14 cellular contexts compared by ENCODE assay signal in genomic region chr7:76193478-76193877, GRCh38. TPM values are rescaled to one million over a fixed set of nuclear protein-coding genes. Genes with fewer than 3 reads are reported as not detected.
DNase-seq lines count a peak whose midpoint lies in the region; ATAC-seq and TF ChIP-seq lines count a peak whose summit lies in the region.
"Had no signal": no experiment of that assay in that cellular context is flagged by ENCODE, and none has a peak within 500 bp of the region (broad histone marks: within the 10 kb centered on the region; RNA-seq: fewer than 3 reads in every experiment).

No MANE protein-coding gene starts in this region.

- intact Hi-C loops in Panc1 (cut with micrococcal nuclease; ENCODE audit: unreplicated experiment), result no loop called here
- intact Hi-C loops in prostate gland (cut with DNase I), result no loop called here

- H3K36me3 Mint-ChIP-seq in glutamatergic neuron (ENCODE audit: unreplicated experiment), result no peaks in the 10 kb centered on the region
- H3K36me3 Mint-ChIP-seq: CD8-positive, alpha-beta T cell had no signal

- no peak overlapping the region for H3K14ac ChIP-seq in neuronal stem cell (ENCODE audit: low read length)

- WGBS in neuronal stem cell (ENCODE audit: extremely low coverage in 2 of 2, insufficient read length in 2 of 2, insufficient replicate concordance in 1 of 2), 2 donors, result no CpG with 5 or more reads among the region's 3 CpGs
- 38% methylated on average over 3 of the region's 3 CpGs for WGBS in prostate gland

- H2BK15ac ChIP-seq in neuronal stem cell (ENCODE audit: low read length), result no peak overlapping the region

- BruUV-seq in Panc1 (replicated peaks; lab: Mats Ljungman, UMichigan), result no TSS peak

- CTCF ChIA-PET in Panc1 (lab: Charles Lee), result no interaction called here

- H3K27me3 ChIP-seq in Panc1 (ENCODE audit: control insufficient read depth, insufficient read depth, low read length) (no peaks in the 10 kb centered on the region), neuronal stem cell (ENCODE audit: control insufficient read depth in 3 of 3, insufficient read depth in 3 of 3, low read depth in 1 of 3, low read length in 3 of 3) (peaks cover 0 to under 1% (median 0%) of the 10 kb centered on the region in 3 experiments), Peyer's patch (no peaks in the 10 kb centered on the region), prostate gland (replicated peaks; ENCODE audit: insufficient read depth) (no peaks in the 10 kb centered on the region)
- H3K27me3 ChIP-seq: BE2C had no signal

- H3K9me3 Mint-ChIP-seq in glutamatergic neuron (ENCODE audit: unreplicated experiment), result peaks cover 10% of the 10 kb centered on the region
- H3K9me3 Mint-ChIP-seq: CD8-positive, alpha-beta T cell had no signal

- H3K27ac ChIP-seq in Panc1 (ENCODE audit: low read length) (no peak overlapping the region), neuronal stem cell (replicated peaks; ENCODE audit: low read length) (no peak overlapping the region), Peyer's patch (no peak overlapping the region), prostate gland (no peak overlapping the region)
- H3K27ac ChIP-seq: C4-2B had no signal

- no peaks in the 10 kb centered on the region for H3K79me1 ChIP-seq in neuronal stem cell (ENCODE audit: low read depth, low read length)

- TF ChIP-seq POLR2A in Peyer's patch (IDR thresholded peaks at IDR 0.05) (no peak), prostate gland (IDR thresholded peaks at IDR 0.05) (no peak)

- no peak overlapping the region for H4K8ac ChIP-seq in neuronal stem cell (ENCODE audit: low read depth, low read length)

- peak; percentile 32 for DNase-seq in NCI-H2227 treated with DMSO at 0.1 percent for 48 hours (lab: John Stamatoyannopoulos, UW)
- no peak for DNase-seq in NCI-H2227 (lab: John Stamatoyannopoulos, UW; ENCODE audit: unreplicated experiment)
- no peak for DNase-seq in Panc1 (ENCODE audit: low read depth, low spot score)
- peak; percentile 25 for DNase-seq in glutamatergic neuron
- no peak for DNase-seq in neuronal stem cell (ENCODE audit: low spot score)
- no peak for DNase-seq in Peyer's patch
- no peak for DNase-seq in occipital lobe (lab: John Stamatoyannopoulos, UW)
- DNase-seq in prostate gland (ENCODE audit: low spot score), result no peak
- DNase-seq: CD8-positive, alpha-beta T cell; COR-L47; H7; IMR-90 had no signal

- H3K4me3 ChIP-seq in Panc1 (ENCODE audit: low read depth in 2 of 2, low read length in 2 of 2) (no peak overlapping the region), neuronal stem cell (ENCODE audit: low read length in 2 of 2) (no peak overlapping the region), Peyer's patch (no peak overlapping the region), prostate gland (no peak overlapping the region)

- H2BK120ac ChIP-seq in neuronal stem cell (ENCODE audit: low read depth, low read length), result no peak overlapping the region

- in situ Hi-C loops in Panc1 (cut with HindIII; ENCODE audit: low pct_unique_long_range_greater_than_20kb, low sequenced_read_pairs), result no loop called here

- TF ChIP-seq CTCF in Panc1 (IDR thresholded peaks at IDR 0.05), result no peak
- no peak for TF ChIP-seq CTCF in glutamatergic neuron (IDR thresholded peaks at IDR 0.05; ENCODE audit: partially characterized antibody, unreplicated experiment)
- TF ChIP-seq CTCF in Peyer's patch (IDR thresholded peaks at IDR 0.05), result no peak
- TF ChIP-seq CTCF in prostate gland (IDR thresholded peaks at IDR 0.05), result no peak

- H2BK12ac ChIP-seq in neuronal stem cell (ENCODE audit: low read length), result peak overlapping the region; percentile 33

- H2AFZ ChIP-seq in neuronal stem cell (ENCODE audit: low read length), result peak overlapping the region; percentile 63

- H3K4me1 ChIP-seq in Panc1 (ENCODE audit: control insufficient read depth, insufficient read depth, low read length) (no peaks in the 10 kb centered on the region), neuronal stem cell (ENCODE audit: control insufficient read depth in 2 of 2, insufficient read depth in 1 of 2, low read depth in 1 of 2, low read length in 2 of 2) (peaks cover 0 to 3% of the 10 kb centered on the region in 2 donors), Peyer's patch (no peaks in the 10 kb centered on the region), prostate gland (replicated peaks) (no peaks in the 10 kb centered on the region)

- no peak overlapping the region for H4K91ac ChIP-seq in neuronal stem cell (ENCODE audit: low read depth, low read length, poor library complexity)

- ATAC-seq in Panc1, result peak; percentile 58; the same call in 1 of the 2 replicates
- ATAC-seq: CD8-positive, alpha-beta T cell had no signal

- peaks cover 33% of the 10 kb centered on the region for H3K4me1 Mint-ChIP-seq in glutamatergic neuron (ENCODE audit: low read depth, unreplicated experiment)

- no peak overlapping the region for H3K18ac ChIP-seq in neuronal stem cell (ENCODE audit: low read length)

- H3K27ac Mint-ChIP-seq in glutamatergic neuron (ENCODE audit: unreplicated experiment), result peak overlapping the region; percentile 94
- H3K27ac Mint-ChIP-seq: CD8-positive, alpha-beta T cell had no signal

- no peak overlapping the region for H3K9ac ChIP-seq in neuronal stem cell (ENCODE audit: low read depth, low read length, poor library complexity)

- H3K4me3 Mint-ChIP-seq in glutamatergic neuron (ENCODE audit: unreplicated experiment), result peak overlapping the region; percentile 80
- H3K4me3 Mint-ChIP-seq: CD8-positive, alpha-beta T cell had no signal

- H3K4ac ChIP-seq in neuronal stem cell (ENCODE audit: low read length), result no peak overlapping the region

- H3K36me3 ChIP-seq in Panc1 (ENCODE audit: control insufficient read depth, insufficient read depth, low read length), result no peaks in the 10 kb centered on the region
- H3K36me3 ChIP-seq in neuronal stem cell (replicated peaks in 1 of 2; ENCODE audit: control insufficient read depth in 2 of 2, insufficient read depth in 2 of 2, low read length in 2 of 2), result no peaks in the 10 kb centered on the region
- no peaks in the 10 kb centered on the region for H3K36me3 ChIP-seq in Peyer's patch
- H3K36me3 ChIP-seq in prostate gland, result no peaks in the 10 kb centered on the region
- H3K36me3 ChIP-seq: BE2C had no signal

- no peak overlapping the region for H3K4me2 ChIP-seq in neuronal stem cell (ENCODE audit: insufficient read depth, low read length, poor library complexity, severe bottlenecking)

- H3K9me3 ChIP-seq in Panc1 (ENCODE audit: control insufficient read depth, insufficient read depth, low read depth, low read length) (no peaks in the 10 kb centered on the region), neuronal stem cell (replicated peaks in 1 of 2; ENCODE audit: control insufficient read depth in 2 of 2, insufficient read depth in 1 of 2, low read depth in 1 of 2, low read length in 2 of 2) (peaks cover 0 to 3% of the 10 kb centered on the region in 2 donors), Peyer's patch (no peaks in the 10 kb centered on the region), prostate gland (no peaks in the 10 kb centered on the region)
- H3K9me3 ChIP-seq: BE2C had no signal

- H3K27me3 Mint-ChIP-seq in glutamatergic neuron (ENCODE audit: unreplicated experiment), result peaks cover 6% of the 10 kb centered on the region

- POLR2A ChIA-PET in Panc1 (lab: Charles Lee), result no interaction called here

- no peak overlapping the region for H3K23ac ChIP-seq in neuronal stem cell (ENCODE audit: low read depth, low read length, poor library complexity)

- H2BK5ac ChIP-seq in neuronal stem cell (ENCODE audit: low read length), result no peak overlapping the region

- H2AK5ac ChIP-seq in neuronal stem cell (ENCODE audit: low read depth, low read length), result no peak overlapping the region

RNA-seq across cellular contexts. Expression of gene SRRM3, which starts 8.2 kb away (rescaled TPM):
- total RNA-seq in Panc1 (2021; ENCODE audit: unreplicated experiment), result 8.5 TPM
- polyA plus RNA-seq in Panc1 (2012; ENCODE audit: insufficient read length), result 8.6 TPM
- total RNA-seq in glutamatergic neuron (ENCODE audit: unreplicated experiment), result 154 TPM
- polyA plus RNA-seq in neuronal stem cell (2013, experiment 1 of 2), result 4.1 TPM
- 3.9 TPM for polyA plus RNA-seq in neuronal stem cell (2013, experiment 2 of 2)
- total RNA-seq in Peyer's patch, result 1 to 10 TPM in 2 of 4 donors, under 1 TPM in 1, not detected in 1; 0.85 to 7.4 (median 1.2) TPM
- total RNA-seq in occipital lobe, result 6.7 TPM
- 1 to 10 TPM; 3.1 to 6.8 TPM for total RNA-seq in prostate gland
- total RNA-seq: CD8-positive, alpha-beta T cell had no signal

Comparison
In these comparisons a context has a peak if more than half of its experiments do, and no peak if none do; other contexts are left out.
1. DNase-seq: peak in NCI-H2227 treated with DMSO at 0.1 percent for 48 hours (single experiment) and glutamatergic neuron (single experiment); none in NCI-H2227 (single experiment), Panc1 (single experiment), neuronal stem cell (single experiment), Peyer's patch (0 of 3), occipital lobe (single experiment) and prostate gland (single experiment).
2. RNA of gene SRRM3, which starts 8.2 kb away (total RNA-seq): 154 TPM in glutamatergic neuron (single experiment); 8.5 TPM in Panc1 (single experiment), 3.1 to 6.8 TPM in prostate gland, 6.7 TPM in occipital lobe (single experiment) and 0.85 to 7.4 TPM in Peyer's patch; every median in the first group is over 10 times any median in the second.